12 cellular contexts compared by ENCODE assay signal in genomic region chr2:106144621-106145331, GRCh38. TPM values are rescaled to one million over a fixed set of nuclear protein-coding genes. Genes with fewer than 3 reads are reported as not detected.
DNase-seq lines count a peak whose midpoint lies in the region; TF ChIP-seq lines count a peak whose summit lies in the region.
"Had no signal": no experiment of that assay in that cellular context is flagged by ENCODE, and none has a peak within 500 bp of the region (broad histone marks: within the 10 kb centered on the region; RNA-seq: fewer than 3 reads in every experiment).

No MANE protein-coding gene starts in this region.

- H3K36me3 ChIP-seq in ascending aorta, result no peaks in the 10 kb centered on the region
- H3K36me3 ChIP-seq: pancreas had no signal

- H3K27ac Mint-ChIP-seq in chondrocyte (ENCODE audit: unreplicated experiment), result peak overlapping the region; percentile 34

- no peak overlapping the region for H3K4me3 Mint-ChIP-seq in chondrocyte (ENCODE audit: unreplicated experiment)

- intact Hi-C loops in ascending aorta (cut with DNase I), result no loop called here

- H3K9me3 ChIP-seq in ascending aorta, result no peaks in the 10 kb centered on the region
- H3K9me3 ChIP-seq: pancreas, thoracic aorta had no signal

- no peaks in the 10 kb centered on the region for H3K9me3 Mint-ChIP-seq in chondrocyte (ENCODE audit: low read depth)

- H3K4me3 ChIP-seq in ascending aorta, result no peak overlapping the region
- H3K4me3 ChIP-seq: pancreas, thoracic aorta had no signal

- H3K27me3 ChIP-seq in ascending aorta, result no peaks in the 10 kb centered on the region
- H3K27me3 ChIP-seq: pancreas had no signal

- H3K27ac ChIP-seq in ascending aorta, result no peak overlapping the region
- H3K27ac ChIP-seq: pancreas, thoracic aorta had no signal

- peak; percentile 57 for DNase-seq in stimulated activated CD4-positive, alpha-beta T cell treated with anti-CD3 and anti-CD28 coated beads, Interleukin-1b, Interleukin-23, amount 100 ng/mL, for 48 hours
- no peak for DNase-seq in stimulated activated CD4-positive, alpha-beta T cell treated with anti-CD3 and anti-CD28 coated beads, Interleukin-12 subunit alpha, Interleukin-12 subunit beta, amount 100 ng/mL, for 4 hours
- peak; percentile 45 for DNase-seq in activated CD4-positive, alpha-beta T cell treated with anti-CD3 and anti-CD28 coated beads, Interleukin-2, amount 50 U/mL, for 1 hour
- no peak for DNase-seq in chondrocyte (ENCODE audit: low spot score)
- no peak for DNase-seq in SIG-M5 treated with dmso at 0.1 percent for 504 hours (lab: John Stamatoyannopoulos, UW; ENCODE audit: unreplicated experiment)
- no peak for DNase-seq in AG20443 (ENCODE audit: low spot score)
- DNase-seq in NCI-H345 (lab: John Stamatoyannopoulos, UW), result no peak
- no peak for DNase-seq in ascending aorta (ENCODE audit: low spot score in 2 of 2)
- DNase-seq: KBM-7, NCI-H1930, pancreas had no signal

- H3K36me3 Mint-ChIP-seq in chondrocyte (ENCODE audit: low read depth), result peaks cover 8% of the 10 kb centered on the region

- TF ChIP-seq CTCF in chondrocyte (IDR thresholded peaks at IDR 0.05), result no peak
- no peak for TF ChIP-seq CTCF in ascending aorta (IDR thresholded peaks at IDR 0.05)

- H3K27me3 Mint-ChIP-seq in chondrocyte (ENCODE audit: low read depth), result no peaks in the 10 kb centered on the region

- H3K4me1 ChIP-seq in ascending aorta, result no peaks in the 10 kb centered on the region
- H3K4me1 ChIP-seq: pancreas had no signal

- H3K4me1 Mint-ChIP-seq in chondrocyte (ENCODE audit: low read depth), result peaks cover 47% of the 10 kb centered on the region

RNA-seq across cellular contexts. Expression of gene UXS1, which starts 49.3 kb away (rescaled TPM):
- 19.7 to 36.6 TPM (median 21.1 TPM) in 3 replicates for total RNA-seq in chondrocyte
- total RNA-seq in ascending aorta, result 146 TPM

Comparison
In these comparisons a context has a peak if more than half of its experiments do, and no peak if none do; other contexts are left out.
1. DNase-seq: peak in stimulated activated CD4-positive, alpha-beta T cell treated with anti-CD3 and anti-CD28 coated beads, Interleukin-1b, Interleukin-23, amount 100 ng/mL, for 48 hours (single experiment) and activated CD4-positive, alpha-beta T cell treated with anti-CD3 and anti-CD28 coated beads, Interleukin-2, amount 50 U/mL, for 1 hour (single experiment); none in stimulated activated CD4-positive, alpha-beta T cell treated with anti-CD3 and anti-CD28 coated beads, Interleukin-12 subunit alpha, Interleukin-12 subunit beta, amount 100 ng/mL, for 4 hours (single experiment), chondrocyte (single experiment), SIG-M5 treated with dmso at 0.1 percent for 504 hours (single experiment), AG20443 (single experiment), NCI-H345 (single experiment) and ascending aorta (0 of 2).